Comparison of ENCODE assay signal across 15 cellular contexts in genomic region chr16:10076037-10076436, GRCh38.
DNase-seq lines count a peak whose midpoint lies in the region; ATAC-seq, FAIRE-seq and TF ChIP-seq lines count a peak whose summit lies in the region.
"Had no signal": no experiment of that assay in that cellular context is flagged by ENCODE, and none has a peak within 500 bp of the region (broad histone marks: within the 10 kb centered on the region; RNA-seq: fewer than 3 reads in every experiment).

No MANE protein-coding gene starts in this region.

- H3K4me3 ChIP-seq in NT2/D1 (ENCODE audit: insufficient read length, low read depth), result no peak overlapping the region
- no peak overlapping the region for H3K4me3 ChIP-seq in bronchial epithelial cell (ENCODE audit: low read depth, low read length)
- no peak overlapping the region for H3K4me3 ChIP-seq in aorta (ENCODE audit: low read length in 2 of 2)
- no peak overlapping the region for H3K4me3 ChIP-seq in tibial nerve
- H3K4me3 ChIP-seq: BLaER1, GM23248 had no signal

- H3K9me3 ChIP-seq in NT2/D1 (ENCODE audit: insufficient read depth, low read length), result no peaks in the 10 kb centered on the region
- no peaks in the 10 kb centered on the region for H3K9me3 ChIP-seq in aorta (ENCODE audit: control insufficient read depth, low read length)
- peaks cover 0 to 6% (median 0%) of the 10 kb centered on the region in 4 donors for H3K9me3 ChIP-seq in tibial nerve
- H3K9me3 ChIP-seq: BLaER1, Caco-2 had no signal

- H3K36me3 ChIP-seq in NT2/D1 (ENCODE audit: insufficient read depth, insufficient read length, low read length) (no peaks in the 10 kb centered on the region), bronchial epithelial cell (ENCODE audit: control insufficient read depth, insufficient read depth, low read length) (no peaks in the 10 kb centered on the region), aorta (ENCODE audit: control insufficient read depth in 1 of 2, insufficient read depth in 2 of 2, low read length in 1 of 2) (no peaks in the 10 kb centered on the region), tibial nerve (no peaks in the 10 kb centered on the region)
- H3K36me3 ChIP-seq: BLaER1 had no signal

- no peak for TF ChIP-seq POLR2A in tibial nerve (IDR thresholded peaks at IDR 0.05)

- H3K27ac ChIP-seq in aorta (ENCODE audit: low read depth in 1 of 2, low read length in 2 of 2), result no peak overlapping the region
- no peak overlapping the region for H3K27ac ChIP-seq in tibial nerve
- H3K27ac ChIP-seq: BLaER1, GM23248 had no signal

- 95 to 97% methylated on average over 5 of the region's 5 CpGs for WGBS in aorta, 2 donors
- WGBS in tibial nerve, 2 donors, result 83 to 90% methylated on average over 5 of the region's 5 CpGs

- no peak for TF ChIP-seq EP300 in tibial nerve (IDR thresholded peaks at IDR 0.05)

- no peak for TF ChIP-seq CTCF in bronchial epithelial cell (IDR thresholded peaks at IDR 0.05; ENCODE audit: insufficient read depth, low read length, severe bottlenecking)
- no peak for TF ChIP-seq CTCF in tibial nerve (IDR thresholded peaks at IDR 0.05)

- DNase-seq in NT2/D1 (ENCODE audit: low read depth, low spot score) (peak; percentile 13), bronchial epithelial cell (ENCODE audit: low read depth) (no peak), iPS-NIHi7 (ENCODE audit: extremely low spot score) (peak; percentile 44), urothelium cell line (ENCODE audit: low spot score) (no peak), HuH-7 (ENCODE audit: low spot score) (no peak), aorta (no peak), tibial nerve (ENCODE audit: low spot score in 2 of 2) (no peak)
- DNase-seq: 8988T; AML-193; Caco-2; CD8-positive, alpha-beta memory T cell; DMS53; GM23248 had no signal

- FAIRE-seq in bronchial epithelial cell (lab: Jason Lieb, UNC) (peak; percentile 60), urothelium cell line (lab: Jason Lieb, UNC) (peak; percentile 50)
- FAIRE-seq: H54 had no signal

- intact Hi-C loops in aorta (cut with DNase I), result no loop called here

- peaks cover 13% of the 10 kb centered on the region for H3K4me1 ChIP-seq in NT2/D1 (ENCODE audit: insufficient read depth, insufficient read length)
- H3K4me1 ChIP-seq in aorta (ENCODE audit: control insufficient read depth in 1 of 2, insufficient read depth in 2 of 2, low read length in 2 of 2), result peaks cover 0 to 5% of the 10 kb centered on the region in 2 donors
- H3K4me1 ChIP-seq in tibial nerve, result no peaks in the 10 kb centered on the region
- H3K4me1 ChIP-seq: BLaER1 had no signal

- ATAC-seq in aorta (ENCODE audit: low FRiP score), result no peak

- H3K9ac ChIP-seq in NT2/D1 (ENCODE audit: insufficient read length, low read depth), result no peak overlapping the region
- H3K9ac ChIP-seq: BLaER1, GM23248 had no signal

- no peaks in the 10 kb centered on the region for H3K27me3 ChIP-seq in NT2/D1 (ENCODE audit: insufficient read depth, insufficient read length)
- H3K27me3 ChIP-seq in bronchial epithelial cell (ENCODE audit: control insufficient read depth, insufficient read depth, low read length), result no peaks in the 10 kb centered on the region
- H3K27me3 ChIP-seq in aorta (ENCODE audit: control insufficient read depth in 1 of 2, insufficient read depth in 2 of 2, low read length in 1 of 2), result no peaks in the 10 kb centered on the region
- no peaks in the 10 kb centered on the region for H3K27me3 ChIP-seq in tibial nerve
- H3K27me3 ChIP-seq: BLaER1 had no signal

Comparison
In these comparisons a context has a peak if more than half of its experiments do, and no peak if none do; other contexts are left out.
1. DNase-seq: peak in NT2/D1 (single experiment) and iPS-NIHi7 (single experiment); none in bronchial epithelial cell (single experiment), urothelium cell line (single experiment), HuH-7 (single experiment), aorta (0 of 2) and tibial nerve (0 of 2).